11 cellular contexts compared by ENCODE assay signal in genomic region chr6:118574051-118574865, GRCh38. TPM values are rescaled to one million over a fixed set of nuclear protein-coding genes. Genes with fewer than 3 reads are reported as not detected.
A peak's percentile ranks its signal among the peaks of the same experiment; 100 is the strongest.
DNase-seq lines count a peak whose midpoint lies in the region; ATAC-seq and TF ChIP-seq lines count a peak whose summit lies in the region.
"Had no signal": no experiment of that assay in that cellular context is flagged by ENCODE, and none has a peak within 500 bp of the region (broad histone marks: within the 10 kb centered on the region; RNA-seq: fewer than 3 reads in every experiment).

No MANE protein-coding gene starts in this region.

- peak overlapping the region in 1 of 2 experiments; percentile 75 for H3K4ac ChIP-seq in mesenchymal stem cell (ENCODE audit: low read depth in 1 of 2, low read length in 2 of 2)

- no peak overlapping the region for H3K4me2 ChIP-seq in DND-41 (ENCODE audit: insufficient read depth, low read length)
- no peak overlapping the region for H3K4me2 ChIP-seq in mesenchymal stem cell (ENCODE audit: low read length, poor library complexity, severe bottlenecking)

- H2BK120ac ChIP-seq in mesenchymal stem cell (ENCODE audit: low read depth, low read length) = peak overlapping the region; percentile 19

- peaks cover 5% of the 10 kb centered on the region; the same call in 1 of the 2 replicates for H4K20me1 ChIP-seq in DND-41 (ENCODE audit: insufficient read depth, low read length)

- peak; percentile 60; the same call in 2 of the 3 replicates for ATAC-seq in DND-41 (ENCODE audit: insufficient read depth, low read depth)
- no peak for ATAC-seq in GM21360 (IDR thresholded peaks at IDR 0.05; ENCODE audit: unreplicated experiment)

- no peak overlapping the region for H3K27ac ChIP-seq in DND-41 (ENCODE audit: low read length)
- H3K27ac ChIP-seq in mesenchymal stem cell (ENCODE audit: low read length, poor library complexity, severe bottlenecking) = peak overlapping the region; percentile 16
- H3K27ac ChIP-seq: thoracic aorta had no signal

- no peaks in the 10 kb centered on the region for H3K4me1 ChIP-seq in DND-41 (ENCODE audit: insufficient read depth, low read length)
- H3K4me1 ChIP-seq in adipocyte (ENCODE audit: control insufficient read depth, insufficient read depth, low read length) = no peaks in the 10 kb centered on the region
- no peaks in the 10 kb centered on the region for H3K4me1 ChIP-seq in mesenchymal stem cell (ENCODE audit: control insufficient read depth, insufficient read depth, low read depth, low read length)

- H3K36me3 ChIP-seq in DND-41 (ENCODE audit: insufficient read depth, low read length) (peaks cover 42% of the 10 kb centered on the region), adipocyte (ENCODE audit: control insufficient read depth, insufficient read depth, low read length, severe bottlenecking) (peaks cover 12% of the 10 kb centered on the region), mesenchymal stem cell (ENCODE audit: control insufficient read depth in 1 of 2, insufficient read depth in 2 of 2, low read depth in 1 of 2, low read length in 2 of 2) (peaks cover 9 to 18% of the 10 kb centered on the region in 2 experiments)

- peak overlapping the region; percentile 34 for H4K91ac ChIP-seq in mesenchymal stem cell (ENCODE audit: low read length)

- H3K79me2 ChIP-seq in DND-41 (ENCODE audit: insufficient read depth, low read length) = peaks cover 82% of the 10 kb centered on the region

- DNase-seq in DND-41 (no peak), HT1080 (ENCODE audit: low read depth) (peak; percentile 27), adipocyte (ENCODE audit: low read depth) (no peak), mesenchymal stem cell (peak; percentile 78), GM13976 (ENCODE audit: low spot score) (no peak), AG08396 (ENCODE audit: low spot score) (no peak)
- DNase-seq: NCI-H446 had no signal

- no peak overlapping the region for H3K23ac ChIP-seq in mesenchymal stem cell (ENCODE audit: low read length in 2 of 2)

- H3K27me3 ChIP-seq in DND-41 (ENCODE audit: insufficient read depth, low read length, poor library complexity) = no peaks in the 10 kb centered on the region
- no peaks in the 10 kb centered on the region for H3K27me3 ChIP-seq in adipocyte (replicated peaks; ENCODE audit: control insufficient read depth, insufficient read depth, low read length)
- no peaks in the 10 kb centered on the region for H3K27me3 ChIP-seq in mesenchymal stem cell (ENCODE audit: control insufficient read depth in 1 of 2, insufficient read depth in 1 of 2, low read length in 2 of 2)

- TF ChIP-seq CTCF in DND-41 (IDR thresholded peaks at IDR 0.05; ENCODE audit: borderline replicate concordance, extremely low read depth, low read length, poor library complexity, severe bottlenecking) (no peak), GM13976 (IDR thresholded peaks at IDR 0.05; ENCODE audit: borderline replicate concordance, control extremely low read depth, extremely low read depth, insufficient read depth, missing control alignments) (no peak)

- peaks cover 41% of the 10 kb centered on the region for H3K79me1 ChIP-seq in mesenchymal stem cell (replicated peaks; ENCODE audit: low read length, poor library complexity, severe bottlenecking)

- H2AK5ac ChIP-seq in mesenchymal stem cell (ENCODE audit: low read length, severe bottlenecking) = peak overlapping the region; percentile 28

- WGBS in mesenchymal stem cell = 97% methylated on average over 13 of the region's 13 CpGs

- H2AFZ ChIP-seq in DND-41 (ENCODE audit: low read depth, low read length) (no peak overlapping the region), mesenchymal stem cell (ENCODE audit: low read depth, low read length) (no peak overlapping the region)

- H2BK12ac ChIP-seq in mesenchymal stem cell (ENCODE audit: low read length in 2 of 2) = peak overlapping the region; percentile 21 to 77

- H3K9ac ChIP-seq in DND-41 (ENCODE audit: low read depth, low read length) (no peak overlapping the region), adipocyte (ENCODE audit: low read length) (no peak overlapping the region), mesenchymal stem cell (ENCODE audit: low read length) (peak overlapping the region; percentile 10)

- H3K18ac ChIP-seq in mesenchymal stem cell (ENCODE audit: low read depth in 1 of 2, low read length in 2 of 2) = peak overlapping the region; percentile 72 to 89

- no peak overlapping the region for H2BK15ac ChIP-seq in mesenchymal stem cell (ENCODE audit: low read depth, poor library complexity, severe bottlenecking)

- no peak overlapping the region for H2BK5ac ChIP-seq in mesenchymal stem cell (ENCODE audit: low read depth, low read length, poor library complexity, severe bottlenecking)

- in situ Hi-C loops in GM13976 (cut with MboI; ENCODE audit: low sequenced_read_pairs, unreplicated experiment) = loop anchor here (25.0 kb wide), 1 partner anchor 213 kb away; no protein-coding TSS in a partner anchor

- H4K8ac ChIP-seq in mesenchymal stem cell (ENCODE audit: low read length) = no peak overlapping the region

- H3K4me3 ChIP-seq in DND-41 (ENCODE audit: low read depth in 1 of 2, low read length in 2 of 2) = no peak overlapping the region
- peak overlapping the region; percentile 14 for H3K4me3 ChIP-seq in adipocyte (ENCODE audit: low read length)
- peak overlapping the region in 1 of 2 experiments; percentile 48 for H3K4me3 ChIP-seq in mesenchymal stem cell (ENCODE audit: insufficient read depth in 1 of 2, low read depth in 1 of 2, low read length in 2 of 2)
- H3K4me3 ChIP-seq: thoracic aorta had no signal

- peaks cover 54% of the 10 kb centered on the region for H3K9me3 ChIP-seq in DND-41 (ENCODE audit: insufficient read depth, low read length, severe bottlenecking)
- H3K9me3 ChIP-seq in adipocyte (ENCODE audit: control insufficient read depth, low read length) = peaks cover 30% of the 10 kb centered on the region
- peaks cover 42% of the 10 kb centered on the region for H3K9me3 ChIP-seq in mesenchymal stem cell (ENCODE audit: control insufficient read depth, low read length)

- H3K14ac ChIP-seq in mesenchymal stem cell (ENCODE audit: low read length in 2 of 2) = no peak overlapping the region

RNA-seq across cellular contexts. Expression of gene PLN, which starts 26.2 kb away (rescaled TPM):
- not detected in 2 replicates for total RNA-seq in HT1080 (2014; rRNA removed; shearing (Covaris generic))
- polyA plus RNA-seq in HT1080 (2015; cell fraction: cytosol; rRNA removed) = not detected in 2 replicates
- 0.31 TPM in 1 of 2 replicates, not detected in the other for polyA plus RNA-seq in HT1080 (2015; cell fraction: nucleus; rRNA removed)
- 6.9 TPM for polyA plus RNA-seq in mesenchymal stem cell (2013, experiment 1 of 2)
- polyA plus RNA-seq in mesenchymal stem cell (2013, experiment 2 of 2) = 6.7 TPM
- total RNA-seq: dermis microvascular lymphatic vessel endothelial cell, HT-29 had no signal

Comparison
In these comparisons a context has a peak if more than half of its experiments do, and no peak if none do; other contexts are left out.
1. DNase-seq: peak in HT1080 (single experiment) and mesenchymal stem cell (single experiment); none in DND-41 (single experiment), adipocyte (single experiment), GM13976 (single experiment) and AG08396 (single experiment).